Comparison of ENCODE assay signal across 30 cellular contexts in genomic region chr18:50523165-50523564, GRCh38. TPM values are rescaled to one million over a fixed set of nuclear protein-coding genes. Genes with fewer than 3 reads are reported as not detected.
"Had no signal": no experiment of that assay in that cellular context is flagged by ENCODE, and none has a peak within 500 bp of the region (broad histone marks: within the 10 kb centered on the region; RNA-seq: fewer than 3 reads in every experiment).

No MANE protein-coding gene starts in this region.

- H3K27ac ChIP-seq: cardiac muscle cell, gastroesophageal sphincter, lower lobe of right lung, parathyroid adenoma, psoas muscle, right atrium auricular region, stomach, suprapubic skin had no signal

- DNase-seq: activated CD4-positive, alpha-beta T cell treated with anti-CD3 and anti-CD28 coated beads for 36 hours; activated CD4-positive, CD25-positive, alpha-beta regulatory T cell; activated naive CD4-positive, alpha-beta T cell; activated T-cell treated with anti-CD3 and anti-CD28 coated beads for 4 hours; activated T-cell treated with anti-CD3 and anti-CD28 coated beads, Interleukin-2, amount 50 U/mL, for 72 hours; body of pancreas; cortex of kidney; effector memory CD8-positive, alpha-beta T cell; erythroblast; lower lobe of right lung; mesenchymal stem cell; natural killer cell; psoas muscle; stimulated activated CD4-positive, alpha-beta T cell treated with anti-CD3 and anti-CD28 coated beads, Interleukin-15, amount 100 ng/mL, for 24 hours; stimulated activated CD4-positive, alpha-beta T cell treated with anti-CD3 and anti-CD28 coated beads, Interleukin-2, amount 100 ng/mL, for 24 hours; stimulated activated naive B cell treated with anti-CD40 and anti-IgM and Interleukin-4, amounts not matched to agents 10 μg/mL and 1 μg/mL and 100 μg/mL, for 72 hours; stomach; T-helper 1 cell; trophoblast cell had no signal

- H3K36me3 ChIP-seq: cardiac muscle cell, gastroesophageal sphincter, lower lobe of right lung, right atrium auricular region, stomach, suprapubic skin had no signal

- H3K4me1 ChIP-seq: gastroesophageal sphincter, lower lobe of right lung, parathyroid adenoma, psoas muscle, right atrium auricular region, stomach, suprapubic skin had no signal

- H3K9me3 ChIP-seq: body of pancreas, gastroesophageal sphincter, lower lobe of right lung, psoas muscle, right atrium auricular region, stomach, suprapubic skin had no signal

- H3K4me3 Mint-ChIP-seq: activated CD4-positive, alpha-beta T cell treated with anti-CD3 and anti-CD28 coated beads for 36 hours; activated naive CD8-positive, alpha-beta T cell; activated T-cell treated with anti-CD3 and anti-CD28 coated beads, Interleukin-2, amount 50 U/mL, for 72 hours; effector memory CD8-positive, alpha-beta T cell; natural killer cell; stimulated activated naive B cell treated with anti-CD40 and anti-IgM and Interleukin-4, amounts not matched to agents 10 μg/mL and 1 μg/mL and 100 μg/mL, for 72 hours; T-helper 2 cell treated with Interferon-gamma antibody and Interleukin-4, amounts not matched to agents 5 μg/mL and 100 μg/mL, for 36 hours had no signal

- H3K27me3 ChIP-seq: body of pancreas, cardiac muscle cell, gastroesophageal sphincter, right atrium auricular region, stomach had no signal

- H3K4me1 Mint-ChIP-seq: activated CD4-positive, alpha-beta T cell treated with anti-CD3 and anti-CD28 coated beads for 36 hours; natural killer cell; stimulated activated naive B cell treated with anti-CD40 and anti-IgM and Interleukin-4, amounts not matched to agents 10 μg/mL and 1 μg/mL and 100 μg/mL, for 72 hours had no signal

- H3K4me3 ChIP-seq: body of pancreas, cardiac muscle cell, gastroesophageal sphincter, lower lobe of right lung, psoas muscle, right atrium auricular region, smooth muscle cell, stomach, suprapubic skin had no signal

- H3K9me3 Mint-ChIP-seq: stimulated activated naive B cell treated with anti-CD40 and anti-IgM and Interleukin-4, amounts not matched to agents 10 μg/mL and 1 μg/mL and 100 μg/mL, for 72 hours; T-helper 2 cell treated with Interferon-gamma antibody and Interleukin-4, amounts not matched to agents 5 μg/mL and 100 μg/mL, for 36 hours had no signal

- H3K27ac Mint-ChIP-seq: activated CD4-positive, alpha-beta T cell treated with anti-CD3 and anti-CD28 coated beads for 36 hours; activated naive CD8-positive, alpha-beta T cell; activated T-cell treated with anti-CD3 and anti-CD28 coated beads, Interleukin-2, amount 50 U/mL, for 72 hours; effector memory CD8-positive, alpha-beta T cell; natural killer cell; stimulated activated naive B cell treated with anti-CD40 and anti-IgM and Interleukin-4, amounts not matched to agents 10 μg/mL and 1 μg/mL and 100 μg/mL, for 72 hours; T-helper 2 cell treated with Interferon-gamma antibody and Interleukin-4, amounts not matched to agents 5 μg/mL and 100 μg/mL, for 36 hours had no signal

- H3K36me3 Mint-ChIP-seq: activated naive CD8-positive, alpha-beta T cell; natural killer cell; stimulated activated naive B cell treated with anti-CD40 and anti-IgM and Interleukin-4, amounts not matched to agents 10 μg/mL and 1 μg/mL and 100 μg/mL, for 72 hours had no signal

RNA-seq across cellular contexts. Expression of gene MAPK4, which starts 36.7 kb away (rescaled TPM):
- total RNA-seq: activated CD4-positive, alpha-beta T cell treated with anti-CD3 and anti-CD28 coated beads for 36 hours; activated T-cell treated with anti-CD3 and anti-CD28 coated beads, Interleukin-2, amount 50 U/mL, for 72 hours; fibroblast of lung; fibroblast of villous mesenchyme; mononuclear cell; natural killer cell had no signal
